13 cellular contexts compared by ENCODE assay signal in the genomic region with DNA sequence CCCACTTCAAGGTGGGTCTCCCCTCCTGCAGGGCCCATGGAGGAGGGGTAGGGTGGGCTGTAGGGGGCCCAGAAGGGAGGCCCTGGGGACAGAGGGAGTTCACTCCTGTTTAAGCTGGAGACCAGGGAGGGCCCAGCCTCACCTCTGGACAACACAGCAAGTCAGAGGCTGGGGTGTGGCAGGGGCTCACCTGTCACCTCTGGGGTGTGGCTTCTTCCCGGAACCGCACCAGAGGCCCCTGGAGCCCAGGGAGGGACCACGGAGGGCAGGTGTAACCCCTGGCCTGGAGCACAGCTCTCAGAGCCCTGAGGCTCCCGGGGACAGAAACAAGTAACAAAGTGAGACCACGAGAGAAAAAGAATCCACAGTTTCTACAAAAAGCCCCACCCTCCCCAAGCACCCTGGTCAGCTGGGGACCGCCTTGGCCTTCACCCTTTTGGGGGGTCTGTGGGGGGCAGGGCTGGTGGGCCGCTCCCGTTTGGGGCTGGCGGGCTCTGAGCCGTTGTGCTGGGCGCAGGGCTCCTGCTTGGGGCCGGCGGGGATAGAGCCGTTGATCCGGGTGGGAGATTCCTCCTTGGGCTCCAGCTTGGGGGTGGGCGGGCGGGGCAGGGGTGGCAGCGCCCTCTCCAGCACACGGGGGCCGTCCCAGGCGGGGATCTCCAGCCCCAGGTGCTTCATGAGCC.
DNase-seq lines count a peak whose midpoint lies in the region; ATAC-seq lines count a peak whose summit lies in the region.
"Had no signal": no experiment of that assay in that cellular context is flagged by ENCODE, and none has a peak within 500 bp of the region (broad histone marks: within the 10 kb centered on the region; RNA-seq: fewer than 3 reads in every experiment).

No MANE protein-coding gene starts in this region.

- H3K9me3 Mint-ChIP-seq in stimulated activated memory B cell treated with anti-CD40 and anti-IgM and Interleukin-4, amounts not matched to agents 10 μg/mL and 1 μg/mL and 100 μg/mL, for 72 hours = no peaks in the 10 kb centered on the region
- H3K9me3 Mint-ChIP-seq: HFFc6 had no signal

- peaks cover 16% of the 10 kb centered on the region for H3K4me1 Mint-ChIP-seq in stimulated activated memory B cell treated with anti-CD40 and anti-IgM and Interleukin-4, amounts not matched to agents 10 μg/mL and 1 μg/mL and 100 μg/mL, for 72 hours

- H3K4me3 Mint-ChIP-seq in stimulated activated memory B cell treated with anti-CD40 and anti-IgM and Interleukin-4, amounts not matched to agents 10 μg/mL and 1 μg/mL and 100 μg/mL, for 72 hours = no peak overlapping the region
- H3K4me3 Mint-ChIP-seq: CD8-positive, alpha-beta memory T cell; HFFc6 had no signal

- ATAC-seq in stimulated activated memory B cell treated with anti-CD40 and anti-IgM and Interleukin-4, amounts not matched to agents 10 μg/mL and 1 μg/mL and 100 μg/mL, for 72 hours = peak; percentile 6
- ATAC-seq in GM18868 (IDR thresholded peaks at IDR 0.05; ENCODE audit: unreplicated experiment) (no peak), GM18519 (IDR thresholded peaks at IDR 0.05; ENCODE audit: low FRiP score, unreplicated experiment) (no peak)

- peak; percentile 21 for DNase-seq in COLO668 (lab: John Stamatoyannopoulos, UW; ENCODE audit: unreplicated experiment)
- peak; percentile 46 for DNase-seq in SW480 (ENCODE audit: low spot score)
- DNase-seq in islet precursor cell = peak; percentile 44
- no peak for DNase-seq in DMS53 treated with DMSO at 0.1 percent for 48 hours (lab: John Stamatoyannopoulos, UW; ENCODE audit: unreplicated experiment)
- DNase-seq: 8988T; AML-193; CD8-positive, alpha-beta memory T cell; DMS53; GOT3; HFFc6 had no signal

- no peak overlapping the region for H3K27ac Mint-ChIP-seq in stimulated activated memory B cell treated with anti-CD40 and anti-IgM and Interleukin-4, amounts not matched to agents 10 μg/mL and 1 μg/mL and 100 μg/mL, for 72 hours
- H3K27ac Mint-ChIP-seq: CD8-positive, alpha-beta memory T cell; HFFc6 had no signal

- H3K36me3 Mint-ChIP-seq in stimulated activated memory B cell treated with anti-CD40 and anti-IgM and Interleukin-4, amounts not matched to agents 10 μg/mL and 1 μg/mL and 100 μg/mL, for 72 hours = peaks cover 35% of the 10 kb centered on the region

- H3K27me3 Mint-ChIP-seq in stimulated activated memory B cell treated with anti-CD40 and anti-IgM and Interleukin-4, amounts not matched to agents 10 μg/mL and 1 μg/mL and 100 μg/mL, for 72 hours = peaks cover 32% of the 10 kb centered on the region
